1 cellular context compared by ENCODE assay signal in the genomic region with DNA sequence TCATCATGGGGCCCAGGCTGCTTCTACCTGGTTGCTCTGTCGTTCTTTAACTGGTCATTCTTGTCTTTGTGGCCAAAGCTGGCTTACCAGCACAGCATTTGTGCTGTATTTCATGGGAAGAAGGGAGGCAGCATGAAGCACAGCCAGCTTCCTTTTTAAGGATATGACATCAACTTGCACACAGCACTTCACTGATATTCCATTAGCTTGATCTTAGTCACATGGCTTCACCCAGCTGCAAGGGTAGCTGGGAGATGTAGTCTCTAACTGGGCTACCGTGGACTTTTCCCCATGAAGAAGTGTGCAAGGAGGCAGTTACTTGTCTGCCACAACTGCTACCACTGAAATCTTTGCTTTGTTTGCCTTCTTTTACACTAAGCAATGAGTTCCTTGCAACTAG.
TF ChIP-seq lines count a peak whose summit lies in the region.

No MANE protein-coding gene starts in this region.

TF ChIP-seq in GM23338, 12 proteins besides CTCF, POLR2A, EP300 and RAD21 (continued from another document):
- TF ChIP-seq, protein P1, sequence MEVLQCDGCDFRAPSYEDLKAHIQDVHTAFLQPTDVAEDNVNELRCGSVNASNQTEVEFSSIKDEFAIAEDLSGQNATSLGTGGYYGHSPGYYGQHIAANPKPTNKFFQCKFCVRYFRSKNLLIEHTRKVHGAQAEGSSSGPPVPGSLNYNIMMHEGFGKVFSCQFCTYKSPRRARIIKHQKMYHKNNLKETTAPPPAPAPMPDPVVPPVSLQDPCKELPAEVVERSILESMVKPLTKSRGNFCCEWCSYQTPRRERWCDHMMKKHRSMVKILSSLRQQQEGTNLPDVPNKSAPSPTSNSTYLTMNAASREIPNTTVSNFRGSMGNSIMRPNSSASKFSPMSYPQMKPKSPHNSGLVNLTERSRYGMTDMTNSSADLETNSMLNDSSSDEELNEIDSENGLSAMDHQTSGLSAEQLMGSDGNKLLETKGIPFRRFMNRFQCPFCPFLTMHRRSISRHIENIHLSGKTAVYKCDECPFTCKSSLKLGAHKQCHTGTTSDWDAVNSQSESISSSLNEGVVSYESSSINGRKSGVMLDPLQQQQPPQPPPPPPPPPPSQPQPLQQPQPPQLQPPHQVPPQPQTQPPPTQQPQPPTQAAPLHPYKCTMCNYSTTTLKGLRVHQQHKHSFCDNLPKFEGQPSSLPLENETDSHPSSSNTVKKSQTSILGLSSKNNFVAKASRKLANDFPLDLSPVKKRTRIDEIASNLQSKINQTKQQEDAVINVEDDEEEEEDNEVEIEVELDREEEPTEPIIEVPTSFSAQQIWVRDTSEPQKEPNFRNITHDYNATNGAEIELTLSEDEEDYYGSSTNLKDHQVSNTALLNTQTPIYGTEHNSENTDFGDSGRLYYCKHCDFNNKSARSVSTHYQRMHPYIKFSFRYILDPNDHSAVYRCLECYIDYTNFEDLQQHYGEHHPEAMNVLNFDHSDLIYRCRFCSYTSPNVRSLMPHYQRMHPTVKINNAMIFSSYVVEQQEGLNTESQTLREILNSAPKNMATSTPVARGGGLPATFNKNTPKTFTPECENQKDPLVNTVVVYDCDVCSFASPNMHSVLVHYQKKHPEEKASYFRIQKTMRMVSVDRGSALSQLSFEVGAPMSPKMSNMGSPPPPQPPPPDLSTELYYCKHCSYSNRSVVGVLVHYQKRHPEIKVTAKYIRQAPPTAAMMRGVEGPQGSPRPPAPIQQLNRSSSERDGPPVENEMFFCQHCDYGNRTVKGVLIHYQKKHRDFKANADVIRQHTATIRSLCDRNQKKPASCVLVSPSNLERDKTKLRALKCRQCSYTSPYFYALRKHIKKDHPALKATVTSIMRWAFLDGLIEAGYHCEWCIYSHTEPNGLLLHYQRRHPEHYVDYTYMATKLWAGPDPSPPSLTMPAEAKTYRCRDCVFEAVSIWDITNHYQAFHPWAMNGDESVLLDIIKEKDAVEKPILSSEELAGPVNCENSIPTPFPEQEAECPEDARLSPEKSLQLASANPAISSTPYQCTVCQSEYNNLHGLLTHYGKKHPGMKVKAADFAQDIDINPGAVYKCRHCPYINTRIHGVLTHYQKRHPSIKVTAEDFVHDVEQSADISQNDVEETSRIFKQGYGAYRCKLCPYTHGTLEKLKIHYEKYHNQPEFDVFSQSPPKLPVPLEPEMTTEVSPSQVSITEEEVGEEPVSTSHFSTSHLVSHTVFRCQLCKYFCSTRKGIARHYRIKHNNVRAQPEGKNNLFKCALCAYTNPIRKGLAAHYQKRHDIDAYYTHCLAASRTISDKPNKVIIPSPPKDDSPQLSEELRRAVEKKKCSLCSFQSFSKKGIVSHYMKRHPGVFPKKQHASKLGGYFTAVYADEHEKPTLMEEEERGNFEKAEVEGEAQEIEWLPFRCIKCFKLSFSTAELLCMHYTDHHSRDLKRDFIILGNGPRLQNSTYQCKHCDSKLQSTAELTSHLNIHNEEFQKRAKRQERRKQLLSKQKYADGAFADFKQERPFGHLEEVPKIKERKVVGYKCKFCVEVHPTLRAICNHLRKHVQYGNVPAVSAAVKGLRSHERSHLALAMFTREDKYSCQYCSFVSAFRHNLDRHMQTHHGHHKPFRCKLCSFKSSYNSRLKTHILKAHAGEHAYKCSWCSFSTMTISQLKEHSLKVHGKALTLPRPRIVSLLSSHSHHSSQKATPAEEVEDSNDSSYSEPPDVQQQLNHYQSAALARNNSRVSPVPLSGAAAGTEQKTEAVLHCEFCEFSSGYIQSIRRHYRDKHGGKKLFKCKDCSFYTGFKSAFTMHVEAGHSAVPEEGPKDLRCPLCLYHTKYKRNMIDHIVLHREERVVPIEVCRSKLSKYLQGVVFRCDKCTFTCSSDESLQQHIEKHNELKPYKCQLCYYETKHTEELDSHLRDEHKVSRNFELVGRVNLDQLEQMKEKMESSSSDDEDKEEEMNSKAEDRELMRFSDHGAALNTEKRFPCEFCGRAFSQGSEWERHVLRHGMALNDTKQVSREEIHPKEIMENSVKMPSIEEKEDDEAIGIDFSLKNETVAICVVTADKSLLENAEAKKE (CRISPR knock-in tag; IDR thresholded peaks at IDR 0.05) = no peak
- no peak for TF ChIP-seq JUNB (IDR thresholded peaks at IDR 0.05; ENCODE audit: unreplicated experiment)
